Comparison of ENCODE assay signal across 16 cellular contexts in the genomic region with DNA sequence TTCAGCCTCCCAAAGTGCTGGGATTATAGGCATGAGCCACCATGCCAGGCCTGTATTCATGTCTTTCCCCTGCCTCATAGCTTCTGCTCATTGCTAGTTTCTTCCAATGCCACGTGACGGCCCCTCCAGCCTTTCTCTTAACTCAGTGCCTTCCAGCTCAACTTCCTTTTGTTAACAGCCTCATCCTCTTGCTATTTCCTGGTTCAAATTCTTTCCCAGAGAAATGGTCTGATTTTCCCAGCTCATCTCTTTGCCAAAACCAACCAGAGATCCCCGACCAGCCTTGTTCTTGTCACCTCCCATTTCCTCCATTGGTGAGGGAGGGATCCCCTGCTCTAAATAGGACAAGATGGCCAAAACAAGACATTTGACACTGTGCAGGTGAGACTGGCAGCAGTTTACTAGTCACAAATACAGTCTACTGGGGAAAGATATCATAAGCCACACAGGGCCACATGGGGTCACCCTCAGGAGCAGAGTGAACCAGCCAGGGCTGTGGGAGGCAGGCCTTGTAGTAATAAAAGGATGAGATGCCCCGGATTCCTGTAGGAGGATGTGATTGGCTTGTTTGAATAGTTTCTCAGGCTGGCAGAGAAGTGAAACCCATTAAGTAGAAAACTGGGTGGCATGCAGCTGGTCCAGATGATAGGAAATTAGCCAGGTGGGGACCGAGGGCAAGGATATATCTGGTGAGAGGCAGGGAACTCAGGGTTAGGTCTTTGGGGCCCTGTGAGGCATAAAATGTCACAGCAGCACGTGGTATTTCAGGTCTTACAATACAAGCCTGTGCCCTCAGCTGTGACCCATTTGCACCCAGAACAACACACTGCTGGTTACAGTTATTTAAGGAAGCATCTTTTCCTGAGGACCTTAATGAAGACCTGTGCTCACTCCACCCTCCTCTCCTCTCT. TPM values are rescaled to one million over a fixed set of nuclear protein-coding genes. Genes with fewer than 3 reads are reported as not detected.
DNase-seq lines count a peak whose midpoint lies in the region; ATAC-seq and TF ChIP-seq lines count a peak whose summit lies in the region.
"Had no signal": no experiment of that assay in that cellular context is flagged by ENCODE, and none has a peak within 500 bp of the region (broad histone marks: within the 10 kb centered on the region; RNA-seq: fewer than 3 reads in every experiment).

No MANE protein-coding gene starts in this region.

- intact Hi-C loops in IMR-90 (cut with micrococcal nuclease): no loop called here
- intact Hi-C loops in posterior cingulate gyrus (cut with DNase I): no loop called here

- WGBS in IMR-90 (ENCODE audit: extremely low coverage in 2 of 2, insufficient read length in 1 of 2), 2 experiments: 43% methylated on average over 3 of the region's 6 CpGs; no CpG with 5 or more reads in 1 of the 2 experiments

- ATAC-seq in activated CD8-positive, alpha-beta memory T cell treated with anti-CD3 and anti-CD28 coated beads, Interleukin-2, amount 10 ng/mL, durations not matched to agents 7 days and 5 days: no peak
- ATAC-seq in IMR-90 (ENCODE audit: low read depth) (no peak), GM19455 (IDR thresholded peaks at IDR 0.05; ENCODE audit: unreplicated experiment) (no peak)

- H3K56ac ChIP-seq in IMR-90 (ENCODE audit: extremely low read depth, insufficient read depth, low read length): no peak overlapping the region

- no peaks in the 10 kb centered on the region for H3K79me2 ChIP-seq in osteoblast (ENCODE audit: insufficient read depth, low read length)

- TF ChIP-seq CTCF in IMR-90 (conservative IDR thresholded peaks at IDR 0.05; ENCODE audit: low read depth, low read length) (no peak), endothelial cell (IDR thresholded peaks at IDR 0.05; ENCODE audit: unreplicated experiment) (no peak), osteoblast (IDR thresholded peaks at IDR 0.05; ENCODE audit: extremely low read depth, low read depth, low read length) (no peak)

- no peak overlapping the region for H3K4me3 ChIP-seq in IMR-90 (ENCODE audit: insufficient read depth, low read depth, low read length)
- no peak overlapping the region for H3K4me3 ChIP-seq in osteoblast (ENCODE audit: insufficient read depth, low read length)
- H3K4me3 ChIP-seq: coronary artery, testis had no signal

- H2BK20ac ChIP-seq in IMR-90 (ENCODE audit: low read depth, low read length): no peak overlapping the region

- no peak overlapping the region for H3K9ac ChIP-seq in IMR-90 (ENCODE audit: low read depth, low read length)

- POLR2A ChIA-PET in IMR-90 (lab: Charles Lee; ENCODE audit: unreplicated experiment): no interaction called here

- H3K27me3 ChIP-seq in IMR-90 (ENCODE audit: control insufficient read depth, insufficient read depth, low read length) (peaks cover 14% of the 10 kb centered on the region), osteoblast (ENCODE audit: insufficient read depth, low read length) (peaks cover 11% of the 10 kb centered on the region)
- H3K27me3 ChIP-seq: testis had no signal

- no peak overlapping the region for H2AK5ac ChIP-seq in IMR-90 (ENCODE audit: low read depth, low read length)

- no peaks in the 10 kb centered on the region for H3K9me1 ChIP-seq in IMR-90 (ENCODE audit: insufficient read depth, low read length)

- no peak overlapping the region for H2AK9ac ChIP-seq in IMR-90 (replicated peaks; ENCODE audit: low read depth, low read length, poor library complexity)

- in situ Hi-C loops in IMR-90 (cut with MboI; ENCODE audit: low sequenced_read_pairs): no loop called here

- H4K20me1 ChIP-seq in IMR-90 (ENCODE audit: insufficient read depth, low read length) (no peaks in the 10 kb centered on the region), osteoblast (ENCODE audit: insufficient read depth, low read length) (no peaks in the 10 kb centered on the region)

- no peak overlapping the region for H3K27ac ChIP-seq in IMR-90 (ENCODE audit: insufficient read depth, low read length)
- no peak overlapping the region for H3K27ac ChIP-seq in osteoblast (ENCODE audit: low read depth, low read length)
- H3K27ac ChIP-seq: coronary artery, testis had no signal

- no peak overlapping the region for H3K23ac ChIP-seq in IMR-90 (ENCODE audit: low read depth, low read length)

- H3K36me3 ChIP-seq in IMR-90 (ENCODE audit: control insufficient read depth, insufficient read depth, low read length) (no peaks in the 10 kb centered on the region), osteoblast (ENCODE audit: insufficient read depth, low read length) (no peaks in the 10 kb centered on the region)

- no peak overlapping the region for H4K5ac ChIP-seq in IMR-90 (ENCODE audit: low read depth, low read length)

- peaks cover 11% of the 10 kb centered on the region for H3K4me1 Mint-ChIP-seq in activated CD8-positive, alpha-beta memory T cell treated with anti-CD3 and anti-CD28 coated beads, Interleukin-2, amount 10 ng/mL, durations not matched to agents 7 days and 5 days
- peaks cover 55% of the 10 kb centered on the region for H3K4me1 Mint-ChIP-seq in endothelial cell (ENCODE audit: unreplicated experiment)

- TF ChIP-seq RAD21 in IMR-90 (IDR thresholded peaks at IDR 0.05; ENCODE audit: low read length): no peak

- H3K4ac ChIP-seq in IMR-90 (ENCODE audit: low read depth, low read length): no peak overlapping the region

- H4K91ac ChIP-seq in IMR-90 (ENCODE audit: insufficient read depth, low read depth, low read length): no peak overlapping the region

- H3K27ac Mint-ChIP-seq in activated CD8-positive, alpha-beta memory T cell treated with anti-CD3 and anti-CD28 coated beads, Interleukin-2, amount 10 ng/mL, durations not matched to agents 7 days and 5 days: no peak overlapping the region
- peak overlapping the region; percentile 93 for H3K27ac Mint-ChIP-seq in endothelial cell (ENCODE audit: unreplicated experiment)
- H3K27ac Mint-ChIP-seq: mesothelial cell of epicardium had no signal

- no peak overlapping the region for H2BK5ac ChIP-seq in IMR-90 (ENCODE audit: low read depth, low read length, poor library complexity, severe bottlenecking)

- no peaks in the 10 kb centered on the region for H3K9me3 Mint-ChIP-seq in activated CD8-positive, alpha-beta memory T cell treated with anti-CD3 and anti-CD28 coated beads, Interleukin-2, amount 10 ng/mL, durations not matched to agents 7 days and 5 days (ENCODE audit: low read depth)
- no peaks in the 10 kb centered on the region for H3K9me3 Mint-ChIP-seq in endothelial cell (ENCODE audit: unreplicated experiment)
- H3K9me3 Mint-ChIP-seq: mesothelial cell of epicardium had no signal

- peak; percentile 41 for DNase-seq in activated CD8-positive, alpha-beta memory T cell treated with anti-CD3 and anti-CD28 coated beads, Interleukin-2, amount 50 U/mL, for 48 hours
- DNase-seq in activated CD8-positive, alpha-beta memory T cell treated with anti-CD3 and anti-CD28 coated beads, Interleukin-2, amount 10 ng/mL, durations not matched to agents 7 days and 5 days: no peak
- DNase-seq in IMR-90: peak; percentile 34
- peak; percentile 20 for DNase-seq in endothelial cell (ENCODE audit: low spot score)
- peak; percentile 68 for DNase-seq in osteoblast (ENCODE audit: insufficient read length, low spot score, missing footprints)
- DNase-seq in posterior cingulate gyrus: no peak
- no peak for DNase-seq in NCI-H345 treated with DMSO at 0.1 percent for 48 hours (lab: John Stamatoyannopoulos, UW; ENCODE audit: unreplicated experiment)
- DNase-seq: stimulated activated CD4-positive, alpha-beta T cell treated with anti-CD3 and anti-CD28 coated beads, Interleukin-12 subunit alpha, Interleukin-12 subunit beta, amount 100 ng/mL, for 4 hours; testis had no signal

- H3K4me1 ChIP-seq in IMR-90 (ENCODE audit: control insufficient read depth, insufficient read depth, low read length) (no peaks in the 10 kb centered on the region), osteoblast (ENCODE audit: insufficient read depth, low read length) (no peaks in the 10 kb centered on the region)

- no peak overlapping the region for H4K8ac ChIP-seq in IMR-90 (ENCODE audit: low read depth in 2 of 2, low read length in 2 of 2)

- no peak overlapping the region for H2BK15ac ChIP-seq in IMR-90 (ENCODE audit: low read depth, low read length)

- H3K36me3 Mint-ChIP-seq in activated CD8-positive, alpha-beta memory T cell treated with anti-CD3 and anti-CD28 coated beads, Interleukin-2, amount 10 ng/mL, durations not matched to agents 7 days and 5 days: no peaks in the 10 kb centered on the region
- peaks cover 13% of the 10 kb centered on the region for H3K36me3 Mint-ChIP-seq in endothelial cell (ENCODE audit: low read depth, unreplicated experiment)
- H3K36me3 Mint-ChIP-seq: mesothelial cell of epicardium had no signal

- no peak overlapping the region for H3K4me3 Mint-ChIP-seq in activated CD8-positive, alpha-beta memory T cell treated with anti-CD3 and anti-CD28 coated beads, Interleukin-2, amount 10 ng/mL, durations not matched to agents 7 days and 5 days
- H3K4me3 Mint-ChIP-seq in endothelial cell (ENCODE audit: unreplicated experiment): peak overlapping the region; percentile 71
- H3K4me3 Mint-ChIP-seq: mesothelial cell of epicardium had no signal

- no peak overlapping the region for H3K14ac ChIP-seq in IMR-90 (replicated peaks; ENCODE audit: low read depth, low read length)

- H3K9me3 ChIP-seq in IMR-90 (ENCODE audit: control insufficient read depth, insufficient read depth, low read length) (no peaks in the 10 kb centered on the region), osteoblast (ENCODE audit: low read depth, low read length) (no peaks in the 10 kb centered on the region)
- H3K9me3 ChIP-seq: testis had no signal

- H3K4me2 ChIP-seq in IMR-90 (ENCODE audit: low read depth, low read length) (no peak overlapping the region), osteoblast (ENCODE audit: insufficient read depth, low read length) (no peak overlapping the region)

- H2BK120ac ChIP-seq in IMR-90 (ENCODE audit: low read depth, low read length): no peak overlapping the region

- peaks cover 9% of the 10 kb centered on the region for H3K27me3 Mint-ChIP-seq in activated CD8-positive, alpha-beta memory T cell treated with anti-CD3 and anti-CD28 coated beads, Interleukin-2, amount 10 ng/mL, durations not matched to agents 7 days and 5 days
- H3K27me3 Mint-ChIP-seq in endothelial cell (ENCODE audit: unreplicated experiment): peaks cover 6% of the 10 kb centered on the region

- H3K18ac ChIP-seq in IMR-90 (ENCODE audit: low read depth, low read length): no peak overlapping the region

- dilution Hi-C loops in IMR-90 (cut with HindIII; ENCODE audit: low sequenced_read_pairs, unreplicated experiment): no loop called here

- CTCF ChIA-PET in activated CD8-positive, alpha-beta memory T cell treated with anti-CD3 and anti-CD28 coated beads, Interleukin-2, amount 10 ng/mL, durations not matched to agents 7 days and 5 days (lab: Charles Lee): interaction anchor here (0.9 to 1.3 kb wide), 2 partner anchors 23 to 41 kb away, joined by 3 to 4 read pairs; no protein-coding TSS in a partner anchor
- CTCF ChIA-PET in IMR-90 (lab: Yijun Ruan, JAX): no interaction called here

- H3K79me1 ChIP-seq in IMR-90 (ENCODE audit: low read depth in 1 of 2, low read length in 2 of 2): no peaks in the 10 kb centered on the region

- TF ChIP-seq POLR2A in IMR-90 (IDR thresholded peaks at IDR 0.05; ENCODE audit: low read depth, low read length): no peak

- H2AFZ ChIP-seq in IMR-90 (replicated peaks; ENCODE audit: low read length, poor library complexity): no peak overlapping the region
- peak overlapping the region; percentile 62 for H2AFZ ChIP-seq in osteoblast (ENCODE audit: low read length)

- no TSS peak for BruUV-seq in IMR-90 (replicated peaks; lab: Mats Ljungman, UMichigan)

RNA-seq across cellular contexts. Expression of gene CD207, which starts 6.4 kb away (rescaled TPM):
- not detected for total RNA-seq in activated CD8-positive, alpha-beta memory T cell treated with anti-CD3 and anti-CD28 coated beads, Interleukin-2, amount 10 ng/mL, durations not matched to agents 7 days and 5 days
- total RNA-seq in IMR-90 (2012; rRNA removed) (not detected in 2 replicates), endothelial cell (ENCODE audit: unreplicated experiment) (0.74 TPM), osteoblast (not detected in 2 replicates)
- polyA plus RNA-seq in IMR-90 (2012; rRNA removed): not detected in 2 replicates
- polyA plus RNA-seq in IMR-90 (2012; cell fraction: cytosol; rRNA removed): not detected in 2 replicates
- not detected in 2 replicates for polyA plus RNA-seq in IMR-90 (2012; cell fraction: nucleus; rRNA removed; ENCODE audit: low replicate concordance)
- total RNA-seq: fibroblast of lung, mesothelial cell of epicardium, osteocyte, SK-MEL-5 had no signal
- polyA plus RNA-seq: AG04450 had no signal

RNA-seq across cellular contexts. Expression of gene CLEC4F, which starts 8.8 kb away (rescaled TPM):
- total RNA-seq in activated CD8-positive, alpha-beta memory T cell treated with anti-CD3 and anti-CD28 coated beads, Interleukin-2, amount 10 ng/mL, durations not matched to agents 7 days and 5 days: not detected
- total RNA-seq in IMR-90 (2012; rRNA removed) (not detected in 2 replicates), endothelial cell (ENCODE audit: unreplicated experiment) (0.23 TPM), osteoblast (not detected in 2 replicates)
- polyA plus RNA-seq in IMR-90 (2012; rRNA removed): not detected in 2 replicates
- polyA plus RNA-seq in IMR-90 (2012; cell fraction: cytosol; rRNA removed): not detected in 2 replicates
- polyA plus RNA-seq in IMR-90 (2012; cell fraction: nucleus; rRNA removed; ENCODE audit: low replicate concordance): not detected in 2 replicates
- total RNA-seq: fibroblast of lung, mesothelial cell of epicardium, osteocyte, SK-MEL-5 had no signal
- polyA plus RNA-seq: AG04450, fibroblast of lung had no signal

RNA-seq across cellular contexts. Expression of gene FIGLA, which starts 38.7 kb away (rescaled TPM):
- not detected for total RNA-seq in activated CD8-positive, alpha-beta memory T cell treated with anti-CD3 and anti-CD28 coated beads, Interleukin-2, amount 10 ng/mL, durations not matched to agents 7 days and 5 days
- total RNA-seq in IMR-90 (2012; rRNA removed) (not detected in 2 replicates), endothelial cell (ENCODE audit: unreplicated experiment) (not detected), osteoblast (not detected in 2 replicates)
- not detected in 2 replicates for polyA plus RNA-seq in IMR-90 (2012; rRNA removed)
- not detected in 2 replicates for polyA plus RNA-seq in IMR-90 (2012; cell fraction: cytosol; rRNA removed)
- polyA plus RNA-seq in IMR-90 (2012; cell fraction: nucleus; rRNA removed; ENCODE audit: low replicate concordance): not detected in 2 replicates
- total RNA-seq: fibroblast of lung, mesothelial cell of epicardium, osteocyte, SK-MEL-5 had no signal
- polyA plus RNA-seq: AG04450, fibroblast of lung had no signal

Comparison
In these comparisons a context has a peak if more than half of its experiments do, and no peak if none do; other contexts are left out.
1. DNase-seq: peak in activated CD8-positive, alpha-beta memory T cell treated with anti-CD3 and anti-CD28 coated beads, Interleukin-2, amount 50 U/mL, for 48 hours (single experiment), IMR-90 (single experiment), endothelial cell (single experiment) and osteoblast (single experiment); none in activated CD8-positive, alpha-beta memory T cell treated with anti-CD3 and anti-CD28 coated beads, Interleukin-2, amount 10 ng/mL, durations not matched to agents 7 days and 5 days (single experiment), posterior cingulate gyrus (0 of 10) and NCI-H345 treated with DMSO at 0.1 percent for 48 hours (single experiment).